ENCODE assay signal across 28 cellular contexts in genomic region chr2:154849482-154849881, GRCh38.
"Had no signal": no experiment of that assay in that cellular context is flagged by ENCODE, and none has a peak within 500 bp of the region (broad histone marks: within the 10 kb centered on the region; RNA-seq: fewer than 3 reads in every experiment).

No MANE protein-coding gene starts in this region.

- H3K4me1 Mint-ChIP-seq: immature natural killer cell; memory B cell; naive B cell; neural crest cell; stimulated activated naive CD8-positive, alpha-beta T cell treated with anti-CD3 and anti-CD28 coated beads, Interleukin-15, amount 100 ng/mL, for 72 hours had no signal

- H3K4me1 ChIP-seq: colonic mucosa, esophagus squamous epithelium, thyroid gland had no signal

- H3K36me3 Mint-ChIP-seq: immature natural killer cell, memory B cell, mesothelial cell of epicardium, naive B cell, type B pancreatic cell had no signal

- H3K4me2 ChIP-seq: smooth muscle cell had no signal

- H3K9me3 ChIP-seq: colonic mucosa, esophagus squamous epithelium, mucosa of descending colon, neutrophil, pancreas, thyroid gland had no signal

- H3K27me3 ChIP-seq: colonic mucosa, esophagus squamous epithelium, neutrophil, pancreas, thyroid gland had no signal

- H3K4me3 Mint-ChIP-seq: dendritic cell treated with granulocyte-macrophage colony-stimulating factor and Interleukin-4, amounts not matched to agents 40 ng/mL and 50 ng/mL, for 4 days; immature natural killer cell; memory B cell; mesothelial cell of epicardium; naive B cell; natural killer cell treated with Interleukin-12 subunit alpha and Interleukin-12 subunit beta and Interleukin-15 and Interleukin-18, amount 100 ng/mL, for 72 hours; neural crest cell; stimulated activated naive CD8-positive, alpha-beta T cell treated with anti-CD3 and anti-CD28 coated beads, Interleukin-15, amount 100 ng/mL, for 72 hours; type B pancreatic cell had no signal

- H3K27ac ChIP-seq: colonic mucosa, esophagus squamous epithelium, neutrophil, pancreas, thyroid gland had no signal

- H3K4me3 ChIP-seq: colonic mucosa, esophagus squamous epithelium, lung, mucosa of descending colon, pancreas, smooth muscle cell, thyroid gland had no signal

- H3K27me3 Mint-ChIP-seq: dendritic cell treated with granulocyte-macrophage colony-stimulating factor and Interleukin-4, amounts not matched to agents 40 ng/mL and 50 ng/mL, for 4 days; memory B cell; naive B cell; natural killer cell treated with Interleukin-12 subunit alpha and Interleukin-12 subunit beta and Interleukin-15 and Interleukin-18, amount 100 ng/mL, for 72 hours; progenitor cell of endocrine pancreas; stimulated activated naive CD8-positive, alpha-beta T cell treated with anti-CD3 and anti-CD28 coated beads, Interleukin-15, amount 100 ng/mL, for 72 hours; type B pancreatic cell had no signal

- H3K27ac Mint-ChIP-seq: dendritic cell treated with granulocyte-macrophage colony-stimulating factor and Interleukin-4, amounts not matched to agents 40 ng/mL and 50 ng/mL, for 4 days; immature natural killer cell; memory B cell; mesothelial cell of epicardium; naive B cell; natural killer cell treated with Interleukin-12 subunit alpha and Interleukin-12 subunit beta and Interleukin-15 and Interleukin-18, amount 100 ng/mL, for 72 hours; progenitor cell of endocrine pancreas; stimulated activated naive CD8-positive, alpha-beta T cell treated with anti-CD3 and anti-CD28 coated beads, Interleukin-15, amount 100 ng/mL, for 72 hours; type B pancreatic cell had no signal

- H3K9me3 Mint-ChIP-seq: dendritic cell treated with granulocyte-macrophage colony-stimulating factor and Interleukin-4, amounts not matched to agents 40 ng/mL and 50 ng/mL, for 4 days; memory B cell; mesothelial cell of epicardium; naive B cell; neural crest cell; stimulated activated naive CD8-positive, alpha-beta T cell treated with anti-CD3 and anti-CD28 coated beads, Interleukin-15, amount 100 ng/mL, for 72 hours; type B pancreatic cell had no signal

- ATAC-seq: mucosa of descending colon; natural killer cell treated with Interleukin-12 subunit alpha and Interleukin-12 subunit beta and Interleukin-15 and Interleukin-18, amount 100 ng/mL, for 72 hours; sciatic nerve; stimulated activated naive CD8-positive, alpha-beta T cell treated with anti-CD3 and anti-CD28 coated beads, Interleukin-15, amount 100 ng/mL, for 72 hours had no signal

- H3K36me3 ChIP-seq: colonic mucosa, esophagus squamous epithelium, neutrophil, pancreas, thyroid gland had no signal

- DNase-seq: colonic mucosa; effector CD8-positive, alpha-beta T cell; erythroblast; esophagus squamous epithelium; foreskin melanocyte; hypothalamus; immature natural killer cell; mucosa of descending colon; naive B cell; pancreas; stimulated activated CD4-positive, alpha-beta T cell treated with anti-CD3 and anti-CD28 coated beads, Interleukin-12 subunit alpha, Interleukin-12 subunit beta, amount 100 ng/mL, for 4 hours; stimulated activated CD4-positive, alpha-beta T cell treated with anti-CD3 and anti-CD28 coated beads, Interleukin-1b, Interleukin-23, amount 100 ng/mL, for 48 hours; stimulated activated CD4-positive, alpha-beta T cell treated with anti-CD3 and anti-CD28 coated beads, Interleukin-4, amount 100 ng/mL, for 1 hour; stimulated activated CD8-positive, alpha-beta memory T cell treated with anti-CD3 and anti-CD28 coated beads, Interleukin-4, amount 100 ng/mL, for 48 hours; stimulated activated naive CD4-positive, alpha-beta T cell; stimulated activated naive CD8-positive, alpha-beta T cell treated with anti-CD3 and anti-CD28 coated beads, Interleukin-15, amount 100 ng/mL, for 72 hours; thyroid gland had no signal
